Comparison of ENCODE assay signal across 1 cellular context in the genomic region with DNA sequence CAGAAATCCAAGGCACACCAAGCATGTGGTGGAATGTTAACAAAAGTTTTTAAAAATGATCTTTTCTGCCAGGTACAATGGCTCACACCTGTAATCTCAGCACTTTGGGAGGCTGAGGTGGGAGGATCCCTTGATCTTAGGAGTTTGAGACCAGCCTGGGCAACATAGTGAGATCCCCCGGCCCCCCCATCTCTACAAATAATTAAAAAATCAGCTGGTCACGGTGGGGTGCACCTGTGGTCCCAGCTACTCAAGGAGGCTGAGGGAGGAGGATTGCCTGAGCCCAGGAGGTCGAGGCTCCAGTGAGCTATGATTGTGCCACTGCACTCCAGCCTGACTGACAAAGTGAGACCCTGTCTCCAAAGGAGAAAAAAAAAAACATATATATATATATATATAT.
A peak's percentile ranks its signal among the peaks of the same experiment; 100 is the strongest.
TF ChIP-seq lines count a peak whose summit lies in the region.

No MANE protein-coding gene starts in this region.

TF ChIP-seq in GM12878, 131 proteins besides CTCF, POLR2A, EP300 and RAD21:
- TF ChIP-seq RELA (IDR thresholded peaks at IDR 0.05; ENCODE audit: borderline replicate concordance, partially characterized antibody) (no peak), PAX5 (IDR thresholded peaks at IDR 0.05; ENCODE audit: borderline replicate concordance, low read depth, low read length) (peak; percentile 44; the same call in 1 of the 2 replicates), NR2F1 (conservative IDR thresholded peaks at IDR 0.05) (no peak), SRF (IDR thresholded peaks at IDR 0.05; ENCODE audit: low read depth in 2 of 2, low read length in 2 of 2) (no peak)
